ENCODE assay signal across 16 cellular contexts in genomic region chr16:4962716-4963115, GRCh38. TPM values are rescaled to one million over a fixed set of nuclear protein-coding genes. Genes with fewer than 3 reads are reported as not detected.
"Had no signal": no experiment of that assay in that cellular context is flagged by ENCODE, and none has a peak within 500 bp of the region (broad histone marks: within the 10 kb centered on the region; RNA-seq: fewer than 3 reads in every experiment).

No MANE protein-coding gene starts in this region.

- H2AFZ ChIP-seq: hepatocyte had no signal

- H3K36me3 ChIP-seq: gastrocnemius medialis, thoracic aorta, vagina had no signal

- H3K27me3 ChIP-seq: gastrocnemius medialis, hepatocyte, vagina had no signal

- H3K79me2 ChIP-seq: hepatocyte had no signal

- H3K4me2 ChIP-seq: hepatocyte had no signal

- H3K4me3 Mint-ChIP-seq: activated naive CD8-positive, alpha-beta T cell; activated T-cell treated with anti-CD3 and anti-CD28 coated beads, Interleukin-2, amount 50 U/mL, for 4 hours; natural killer cell treated with Interleukin-12 subunit alpha and Interleukin-12 subunit beta and Interleukin-15 and Interleukin-18, amount 100 ng/mL, for 72 hours had no signal

- DNase-seq: activated CD4-positive, alpha-beta T cell treated with anti-CD3 and anti-CD28 coated beads for 1 hour; activated CD4-positive, alpha-beta T cell treated with anti-CD3 and anti-CD28 coated beads, Interleukin-2, amount 50 U/mL, for 48 hours; activated effector memory CD4-positive, alpha-beta T cell treated with anti-CD3 and anti-CD28 coated beads, Interleukin-2, amount 50 U/mL, for 16 hours; activated T-cell treated with anti-CD3 and anti-CD28 coated beads, Interleukin-2, amount 50 U/mL, for 4 hours; gastrocnemius medialis; left colon; stimulated activated CD4-positive, alpha-beta T cell treated with anti-CD3 and anti-CD28 coated beads, Interleukin-2, amount 100 ng/mL, for 48 hours; stimulated activated naive CD4-positive, alpha-beta T cell treated with Interleukin-2 at 50 U/mL for 16 hours; T1000 had no signal

- H3K4me3 ChIP-seq: gastrocnemius medialis, hepatocyte, lung, thoracic aorta, vagina had no signal

- H3K36me3 Mint-ChIP-seq: activated naive CD8-positive, alpha-beta T cell; natural killer cell treated with Interleukin-12 subunit alpha and Interleukin-12 subunit beta and Interleukin-15 and Interleukin-18, amount 100 ng/mL, for 72 hours had no signal

- ATAC-seq: activated T-cell treated with anti-CD3 and anti-CD28 coated beads, Interleukin-2, amount 50 U/mL, for 4 hours; gastrocnemius medialis; left colon; natural killer cell treated with Interleukin-12 subunit alpha and Interleukin-12 subunit beta and Interleukin-15 and Interleukin-18, amount 100 ng/mL, for 72 hours had no signal

- H3K9me3 ChIP-seq: gastrocnemius medialis, thoracic aorta, vagina had no signal

- H3K27ac ChIP-seq: gastrocnemius medialis, hepatocyte, thoracic aorta, vagina had no signal

- H3K27ac Mint-ChIP-seq: activated naive CD8-positive, alpha-beta T cell; natural killer cell treated with Interleukin-12 subunit alpha and Interleukin-12 subunit beta and Interleukin-15 and Interleukin-18, amount 100 ng/mL, for 72 hours had no signal

- H3K9me3 Mint-ChIP-seq: activated T-cell treated with anti-CD3 and anti-CD28 coated beads, Interleukin-2, amount 50 U/mL, for 4 hours; natural killer cell treated with Interleukin-12 subunit alpha and Interleukin-12 subunit beta and Interleukin-15 and Interleukin-18, amount 100 ng/mL, for 72 hours had no signal

RNA-seq across cellular contexts. Expression of gene SEC14L5, which starts 4.6 kb away (rescaled TPM):
- total RNA-seq: activated T-cell treated with anti-CD3 and anti-CD28 coated beads, Interleukin-2, amount 50 U/mL, for 4 hours; endothelial cell of umbilical vein; natural killer cell treated with Interleukin-12 subunit alpha and Interleukin-12 subunit beta and Interleukin-15 and Interleukin-18, amount 100 ng/mL, for 72 hours had no signal

RNA-seq across cellular contexts. Expression of gene PPL, which starts 25.8 kb away (rescaled TPM):
- total RNA-seq: natural killer cell treated with Interleukin-12 subunit alpha and Interleukin-12 subunit beta and Interleukin-15 and Interleukin-18, amount 100 ng/mL, for 72 hours had no signal
